In the genomic region with DNA sequence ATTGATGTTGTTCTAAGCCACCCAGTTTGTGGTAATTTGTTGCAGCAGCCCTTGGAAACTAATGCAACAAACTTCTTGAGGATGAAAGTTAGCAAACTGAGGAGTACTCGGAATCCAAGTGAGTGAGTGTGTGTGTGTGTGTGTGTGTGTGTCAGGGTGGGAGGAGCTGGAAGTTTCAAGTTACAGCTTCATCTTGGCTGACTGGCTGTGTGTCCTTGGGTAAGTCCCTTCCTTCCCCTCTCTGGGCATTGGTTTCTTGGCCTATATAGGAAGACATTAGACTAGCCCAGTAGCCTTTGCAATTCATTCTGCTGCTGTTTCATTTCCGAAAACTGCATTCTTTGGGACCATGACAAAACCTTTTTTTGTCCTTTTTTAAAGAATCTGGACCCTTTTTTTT, we compare ENCODE assay signal across 13 cellular contexts.
"Had no signal": no experiment of that assay in that cellular context is flagged by ENCODE, and none has a peak within 500 bp of the region (broad histone marks: within the 10 kb centered on the region; RNA-seq: fewer than 3 reads in every experiment).

No MANE protein-coding gene starts in this region.

- H3K4me1 ChIP-seq: esophagus muscularis mucosa, gastroesophageal sphincter, parathyroid adenoma, upper lobe of right lung had no signal

- H3K9ac ChIP-seq: parathyroid adenoma had no signal

- H3K27ac ChIP-seq: dorsolateral prefrontal cortex, esophagus muscularis mucosa, gastroesophageal sphincter, parathyroid adenoma, testis, upper lobe of right lung had no signal

- DNase-seq: activated CD4-positive, alpha-beta T cell treated with anti-CD3 and anti-CD28 coated beads for 48 hours; activated CD8-positive, alpha-beta memory T cell treated with anti-CD3 and anti-CD28 coated beads, Interleukin-2, amount 50 U/mL, for 48 hours; activated CD8-positive, alpha-beta T cell treated with anti-CD3 and anti-CD28 coated beads, Interleukin-2, amount 10 ng/mL, durations not matched to agents 7 days and 5 days; activated naive CD4-positive, alpha-beta T cell treated with anti-CD3 and anti-CD28 coated beads, Interleukin-2, amount 10 ng/mL, durations not matched to agents 7 days and 5 days; dorsolateral prefrontal cortex; kidney glomerular epithelial cell; stimulated activated CD4-positive, alpha-beta T cell treated with anti-CD3 and anti-CD28 coated beads, Interleukin-4, amount 100 ng/mL, for 4 hours; stimulated activated naive CD8-positive, alpha-beta T cell treated with anti-CD3 and anti-CD28 coated beads, Interleukin-15, amount 100 ng/mL, for 72 hours; testis; upper lobe of right lung had no signal

- H3K79me2 ChIP-seq: parathyroid adenoma had no signal

- H3K36me3 ChIP-seq: esophagus muscularis mucosa, gastroesophageal sphincter, upper lobe of right lung had no signal

- H2AFZ ChIP-seq: parathyroid adenoma had no signal

- H3K27me3 ChIP-seq: dorsolateral prefrontal cortex, testis, upper lobe of right lung had no signal

- H3K4me3 ChIP-seq: dorsolateral prefrontal cortex, esophagus muscularis mucosa, gastroesophageal sphincter, testis, upper lobe of right lung had no signal

- H3K9me3 ChIP-seq: testis, upper lobe of right lung had no signal
